ENCODE assay signal across 14 cellular contexts in genomic region chr15:41104234-41104633, GRCh38. TPM values are rescaled to one million over a fixed set of nuclear protein-coding genes. Genes with fewer than 3 reads are reported as not detected.
A peak's percentile ranks its signal among the peaks of the same experiment; 100 is the strongest.
DNase-seq lines count a peak whose midpoint lies in the region; TF ChIP-seq lines count a peak whose summit lies in the region.
"Had no signal": no experiment of that assay in that cellular context is flagged by ENCODE, and none has a peak within 500 bp of the region (broad histone marks: within the 10 kb centered on the region; RNA-seq: fewer than 3 reads in every experiment).

No MANE protein-coding gene starts in this region.

- H3K4me3 Mint-ChIP-seq in osteocyte (ENCODE audit: unreplicated experiment) = no peak overlapping the region
- H3K4me3 Mint-ChIP-seq: activated T-cell treated with anti-CD3 and anti-CD28 coated beads, Interleukin-2, amount 50 U/mL, for 72 hours; CD8-positive, alpha-beta T cell; H9 had no signal

- H2AFZ ChIP-seq in OCI-LY7 (ENCODE audit: low read length) = no peak overlapping the region

- peak overlapping the region; percentile 23 for H3K27ac Mint-ChIP-seq in osteocyte (ENCODE audit: unreplicated experiment)
- H3K27ac Mint-ChIP-seq: activated T-cell treated with anti-CD3 and anti-CD28 coated beads, Interleukin-2, amount 50 U/mL, for 72 hours; CD8-positive, alpha-beta T cell; H9 had no signal

- H3K36me3 ChIP-seq in OCI-LY7 (ENCODE audit: insufficient read depth, low read length) = peaks cover 86% of the 10 kb centered on the region
- H3K36me3 ChIP-seq: adrenal gland had no signal

- no peak overlapping the region for H3K27ac ChIP-seq in OCI-LY7 (ENCODE audit: low read depth, low read length, poor library complexity, severe bottlenecking)
- H3K27ac ChIP-seq: adrenal gland had no signal

- peaks cover 81% of the 10 kb centered on the region for H3K79me2 ChIP-seq in OCI-LY7 (ENCODE audit: insufficient read depth, low read depth, low read length)

- H3K4me1 ChIP-seq in OCI-LY7 (ENCODE audit: insufficient read depth, low read length, poor library complexity, severe bottlenecking) = no peaks in the 10 kb centered on the region

- no peaks in the 10 kb centered on the region for H3K27me3 Mint-ChIP-seq in osteocyte (ENCODE audit: unreplicated experiment)

- no TSS peak for BruUV-seq in OCI-LY7 (replicated peaks; lab: Mats Ljungman, UMichigan)

- no peaks in the 10 kb centered on the region for H3K9me2 ChIP-seq in OCI-LY7 (ENCODE audit: insufficient read depth, low read length)

- DNase-seq in GM04504 (ENCODE audit: low read depth) = peak; percentile 1
- peak; percentile 8 for DNase-seq in RKO (ENCODE audit: low spot score)
- DNase-seq in epithelial cell of esophagus (ENCODE audit: low read depth) = peak; percentile 63
- DNase-seq in osteocyte (ENCODE audit: extremely low spot score, unreplicated experiment) = no peak
- no peak for DNase-seq in OCI-LY7 (ENCODE audit: low spot score)
- no peak for DNase-seq in T-helper 1 cell
- no peak for DNase-seq in activated CD4-positive, alpha-beta T cell treated with anti-CD3 and anti-CD28 coated beads, Interleukin-2, amount 50 U/mL, for 4 hours
- no peak for DNase-seq in putamen (ENCODE audit: low spot score)
- DNase-seq: activated CD4-positive, alpha-beta T cell treated with anti-CD3 and anti-CD28 coated beads, Interleukin-2, amount 50 U/mL, for 1 hour; activated T-cell treated with anti-CD3 and anti-CD28 coated beads, Interleukin-2, amount 50 U/mL, for 72 hours; adrenal gland; CD8-positive, alpha-beta T cell; H9; NCI-H524 had no signal

- intact Hi-C loops in OCI-LY7 (cut with micrococcal nuclease; ENCODE audit: unreplicated experiment) = no loop called here

- peaks cover 16% of the 10 kb centered on the region for H3K36me3 Mint-ChIP-seq in osteocyte (ENCODE audit: unreplicated experiment)

- H3K4me2 ChIP-seq in OCI-LY7 (ENCODE audit: low read length) = no peak overlapping the region

- H3K4me1 Mint-ChIP-seq in osteocyte (ENCODE audit: unreplicated experiment) = peaks cover 9% of the 10 kb centered on the region

- no peaks in the 10 kb centered on the region for H3K9me3 Mint-ChIP-seq in osteocyte (ENCODE audit: unreplicated experiment)
- H3K9me3 Mint-ChIP-seq: activated T-cell treated with anti-CD3 and anti-CD28 coated beads, Interleukin-2, amount 50 U/mL, for 72 hours; CD8-positive, alpha-beta T cell; H9 had no signal

- H4K20me1 ChIP-seq in OCI-LY7 (ENCODE audit: insufficient read depth, low read length) = no peaks in the 10 kb centered on the region

- POLR2A ChIA-PET in OCI-LY7 (lab: Charles Lee) = interaction anchor here (0.7 kb wide), 2 partner anchors 13 to 234 kb away, joined by 4 read pairs; no protein-coding TSS in a partner anchor

- no peaks in the 10 kb centered on the region for H3K9me3 ChIP-seq in OCI-LY7 (ENCODE audit: low read length)
- H3K9me3 ChIP-seq: adrenal gland had no signal

- CTCF ChIA-PET in OCI-LY7 (lab: Charles Lee; ENCODE audit: unreplicated experiment) = no interaction called here

- TF ChIP-seq CTCF in epithelial cell of esophagus (IDR thresholded peaks at IDR 0.05; ENCODE audit: insufficient read depth, low read depth, low read length, missing control alignments) (no peak), osteocyte (IDR thresholded peaks at IDR 0.05) (no peak), OCI-LY7 (conservative IDR thresholded peaks at IDR 0.05; ENCODE audit: low read length) (no peak)

- H3K4me3 ChIP-seq in epithelial cell of esophagus (ENCODE audit: low read length) (no peak overlapping the region), OCI-LY7 (ENCODE audit: low read depth, low read length, poor library complexity, severe bottlenecking) (no peak overlapping the region)
- H3K4me3 ChIP-seq: adrenal gland had no signal

RNA-seq across cellular contexts. Expression of gene INO80, which starts 11.8 kb away (rescaled TPM):
- total RNA-seq in osteocyte = 20.9 and 22.1 TPM in 2 replicates
- 31.7 and 47.1 TPM in 2 replicates for total RNA-seq in OCI-LY7 (2014; rRNA removed; shearing (Covaris generic))
- total RNA-seq in OCI-LY7 (2022) = 30.0 and 35.1 TPM in 2 replicates

Comparison
In these comparisons a context has a peak if more than half of its experiments do, and no peak if none do; other contexts are left out.
1. DNase-seq: peak in GM04504 (single experiment), RKO (single experiment) and epithelial cell of esophagus (single experiment); none in osteocyte (single experiment), OCI-LY7 (single experiment), T-helper 1 cell (0 of 5), activated CD4-positive, alpha-beta T cell treated with anti-CD3 and anti-CD28 coated beads, Interleukin-2, amount 50 U/mL, for 4 hours (0 of 2) and putamen (single experiment).